22 cellular contexts compared by ENCODE assay signal in the genomic region with DNA sequence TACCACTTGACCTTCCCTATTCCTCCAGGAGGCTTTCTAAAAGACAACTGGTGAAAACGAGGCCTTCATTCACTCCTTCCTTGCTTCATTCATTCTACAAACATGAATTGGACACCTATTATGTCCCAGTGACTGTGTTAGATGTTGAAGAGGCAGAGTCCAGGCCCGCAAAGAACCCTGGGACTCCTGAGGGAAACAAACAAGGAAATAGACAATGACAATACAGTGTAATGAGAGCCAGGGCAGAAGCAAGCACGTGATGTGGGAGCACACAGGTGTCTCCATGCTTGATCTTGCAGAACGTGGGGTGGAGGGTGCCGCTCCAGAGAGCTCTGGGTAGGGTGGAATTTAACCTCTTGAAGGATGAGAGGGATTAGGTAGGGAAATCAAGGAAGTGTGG.
"Had no signal": no experiment of that assay in that cellular context is flagged by ENCODE, and none has a peak within 500 bp of the region (broad histone marks: within the 10 kb centered on the region; RNA-seq: fewer than 3 reads in every experiment).

No MANE protein-coding gene starts in this region.

- H3K27me3 ChIP-seq: body of pancreas, esophagus muscularis mucosa, testis, upper lobe of left lung had no signal

- H3K36me3 ChIP-seq: esophagus muscularis mucosa, prostate gland, upper lobe of left lung, WERI-Rb-1 had no signal

- DNase-seq: activated CD4-positive, alpha-beta memory T cell treated with anti-CD3 and anti-CD28 coated beads for 36 hours; activated CD4-positive, alpha-beta T cell treated with anti-CD3 and anti-CD28 coated beads for 36 hours; activated CD8-positive, alpha-beta memory T cell treated with anti-CD3 and anti-CD28 coated beads, Interleukin-2, amount 10 ng/mL, durations not matched to agents 7 days and 5 days; activated effector memory CD4-positive, alpha-beta T cell treated with Interleukin-2 at 50 U/mL for 16 hours; activated T-cell treated with anti-CD3 and anti-CD28 coated beads, Interleukin-2, amount 50 U/mL, for 1 hour; body of pancreas; central memory CD4-positive, alpha-beta T cell; effector CD4-positive, alpha-beta T cell; hippocampal formation; kidney; left ventricle myocardium superior; nephron progenitor cell; right cardiac atrium; stimulated activated naive CD8-positive, alpha-beta T cell treated with anti-CD3 and anti-CD28 coated beads, Interleukin-15, amount 100 ng/mL, for 72 hours; T-cell; testis; upper lobe of left lung; WERI-Rb-1 had no signal

- H3K27ac ChIP-seq: body of pancreas, coronary artery, esophagus muscularis mucosa, prostate gland, testis, upper lobe of left lung, WERI-Rb-1 had no signal

- H3K4me2 ChIP-seq: smooth muscle cell had no signal

- ATAC-seq: activated CD4-positive, alpha-beta T cell treated with anti-CD3 and anti-CD28 coated beads for 36 hours; activated CD8-positive, alpha-beta memory T cell treated with anti-CD3 and anti-CD28 coated beads, Interleukin-2, amount 10 ng/mL, durations not matched to agents 7 days and 5 days; body of pancreas; left ventricle myocardium superior; right cardiac atrium; stimulated activated naive CD8-positive, alpha-beta T cell treated with anti-CD3 and anti-CD28 coated beads, Interleukin-15, amount 100 ng/mL, for 72 hours; T-cell had no signal

- H3K4me3 ChIP-seq: body of pancreas, coronary artery, esophagus muscularis mucosa, prostate gland, smooth muscle cell, testis, upper lobe of left lung had no signal

- H3K4me1 ChIP-seq: prostate gland, testis had no signal

- H3K9me3 ChIP-seq: body of pancreas, esophagus muscularis mucosa, prostate gland, testis, upper lobe of left lung had no signal
